ENCODE assay signal across 8 cellular contexts in the genomic region with DNA sequence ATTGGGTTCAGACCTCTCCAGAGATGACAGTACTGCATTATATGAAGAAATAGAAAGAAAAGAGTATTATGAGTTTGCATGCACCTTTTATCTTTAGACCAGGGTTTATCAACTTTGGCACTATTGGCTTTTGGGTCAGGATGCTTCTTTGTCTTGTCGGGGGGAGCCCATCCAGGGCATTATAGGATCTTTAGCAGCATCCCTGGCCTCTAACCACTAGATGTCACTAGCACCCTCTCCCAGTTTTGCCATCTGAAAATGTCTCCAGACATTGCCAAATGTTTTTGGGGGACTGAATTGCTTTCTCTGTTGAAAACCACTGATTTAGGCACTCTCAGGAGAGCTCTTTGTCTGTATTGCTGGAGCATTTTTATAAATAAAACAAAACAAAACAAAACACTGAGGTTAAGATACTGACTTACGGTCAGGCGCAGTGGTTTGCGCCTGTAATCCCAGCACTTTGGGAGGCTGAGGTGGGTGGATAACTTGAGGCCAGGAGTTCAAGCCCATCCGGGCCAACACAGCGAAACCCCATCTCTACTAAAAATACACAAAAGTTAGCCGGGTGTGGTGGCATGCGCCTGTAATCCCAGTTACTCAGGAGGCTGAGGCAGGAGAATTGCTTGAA. TPM values are rescaled to one million over a fixed set of nuclear protein-coding genes. Genes with fewer than 3 reads are reported as not detected.
DNase-seq lines count a peak whose midpoint lies in the region; ATAC-seq and TF ChIP-seq lines count a peak whose summit lies in the region.

No MANE protein-coding gene starts in this region.

- peak overlapping the region; percentile 68 to 92 (median 85) for H3K27ac Mint-ChIP-seq in CD4-positive, alpha-beta memory T cell

- 48 to 81% (median 77%) methylated on average over 8 of the region's 8 CpGs for WGBS in stomach, 5 donors

- H3K4me3 Mint-ChIP-seq in CD4-positive, alpha-beta memory T cell, result peak overlapping the region in 2 of 8 donors; percentile 18 to 59

- no peak overlapping the region for H3K27ac ChIP-seq in CD4-positive, alpha-beta memory T cell (ENCODE audit: low read depth, low read length)
- no peak overlapping the region for H3K27ac ChIP-seq in stomach

- intact Hi-C loops in CD4-positive, alpha-beta memory T cell (cut with micrococcal nuclease), result loop anchor here (1.0 to 2.0 kb wide), 3 partner anchors 23 to 361 kb away; partner anchors contain the start of genes CA5B and GRPR
- intact Hi-C loops in stomach (cut with DNase I; ENCODE audit: low total_unique reads), result no loop called here

- peak in 4 of 5 donors; percentile 44 to 56 (median 54) for DNase-seq in CD4-positive, alpha-beta memory T cell
- DNase-seq in GM13976 (ENCODE audit: low spot score), result peak; percentile 58
- DNase-seq in NCI-H2227 treated with DMSO at 0.1 percent for 48 hours (lab: John Stamatoyannopoulos, UW), result peak; percentile 27
- peak; percentile 9 for DNase-seq in amniotic epithelial cell (ENCODE audit: low read depth)
- DNase-seq in iPS-NIHi11 (ENCODE audit: low spot score), result peak; percentile 41
- DNase-seq in stomach, result no peak
- DNase-seq in DMS79 treated with DMSO at 0.1 percent for 48 hours (lab: John Stamatoyannopoulos, UW), result no peak

- in situ Hi-C loops in GM13976 (cut with MboI; ENCODE audit: low sequenced_read_pairs, unreplicated experiment), result loop anchor here (25.0 kb wide), 1 partner anchor 676 kb away; no protein-coding TSS in a partner anchor

- no peaks in the 10 kb centered on the region for H3K9me3 Mint-ChIP-seq in CD4-positive, alpha-beta memory T cell

- TF ChIP-seq CTCF in GM13976 (IDR thresholded peaks at IDR 0.05; ENCODE audit: borderline replicate concordance, control extremely low read depth, extremely low read depth, insufficient read depth, missing control alignments) (peak; percentile 62), stomach (IDR thresholded peaks at IDR 0.05) (peak in 4 of 7 experiments; percentile 36 to 59 (median 45))

- no peaks in the 10 kb centered on the region for H3K9me3 ChIP-seq in CD4-positive, alpha-beta memory T cell (ENCODE audit: control insufficient read depth in 1 of 2, low read length in 2 of 2)
- no peaks in the 10 kb centered on the region for H3K9me3 ChIP-seq in stomach

- no peak overlapping the region for H3K4me3 ChIP-seq in CD4-positive, alpha-beta memory T cell (ENCODE audit: low read length in 2 of 2)
- no peak overlapping the region for H3K4me3 ChIP-seq in stomach

- peaks cover 19 to 34% of the 10 kb centered on the region in 2 donors for H3K36me3 Mint-ChIP-seq in CD4-positive, alpha-beta memory T cell

- ATAC-seq in GM19452 (IDR thresholded peaks at IDR 0.05; ENCODE audit: unreplicated experiment), result no peak

- POLR2A ChIA-PET in CD4-positive, alpha-beta memory T cell (lab: Charles Lee; ENCODE audit: partially characterized antibody), result no interaction called here

- TF ChIP-seq EP300 in stomach (IDR thresholded peaks at IDR 0.05), result no peak

- H3K36me3 ChIP-seq in CD4-positive, alpha-beta memory T cell (ENCODE audit: insufficient read depth, low read length), result no peaks in the 10 kb centered on the region
- H3K36me3 ChIP-seq in stomach, result peaks cover 0 to 6% (median 0%) of the 10 kb centered on the region in 4 donors

- no peaks in the 10 kb centered on the region for H3K27me3 Mint-ChIP-seq in CD4-positive, alpha-beta memory T cell

- H3K4me1 Mint-ChIP-seq in CD4-positive, alpha-beta memory T cell, result peaks cover 26 to 76% (median 42%) of the 10 kb centered on the region in 4 donors

- CTCF ChIA-PET in CD4-positive, alpha-beta memory T cell (lab: Charles Lee; ENCODE audit: partially characterized antibody), result interaction anchor here (0.7 to 1.0 kb wide), 2 partner anchors 19 to 381 kb away, joined by 3 read pairs; no protein-coding TSS in a partner anchor

- H3K4me1 ChIP-seq in CD4-positive, alpha-beta memory T cell (ENCODE audit: insufficient read depth, low read length), result peaks cover 45% of the 10 kb centered on the region
- no peaks in the 10 kb centered on the region for H3K4me1 ChIP-seq in stomach

- TF ChIP-seq POLR2A in stomach (IDR thresholded peaks at IDR 0.05), result no peak

- no peaks in the 10 kb centered on the region for H3K27me3 ChIP-seq in CD4-positive, alpha-beta memory T cell (ENCODE audit: insufficient read depth, low read length)
- no peaks in the 10 kb centered on the region for H3K27me3 ChIP-seq in stomach

RNA-seq across cellular contexts. Expression of gene CA5B, which starts 23.6 kb away (rescaled TPM):
- 10 to 100 TPM; 45.7 to 54.5 TPM for total RNA-seq in CD4-positive, alpha-beta memory T cell
- 100 to 1,000 TPM in 1 of 2 donors, 10 to 100 TPM in 1; 89.2 to 164 TPM for polyA plus RNA-seq in CD4-positive, alpha-beta memory T cell
- total RNA-seq in stomach, result 100 to 1,000 TPM in 1 of 5 donors, 10 to 100 TPM in 3, not detected in 1; 17.6 to 102 (median 26.5) TPM
- 1 to 10 TPM; 1.2 to 1.7 (median 1.3) TPM for polyA plus RNA-seq in stomach

RNA-seq across cellular contexts. Expression of gene ZRSR2, which starts 28.6 kb away (rescaled TPM):
- total RNA-seq in CD4-positive, alpha-beta memory T cell, result 10 to 100 TPM; 30.1 to 30.7 TPM
- 10 to 100 TPM; 19.5 to 42.2 TPM for polyA plus RNA-seq in CD4-positive, alpha-beta memory T cell
- 10 to 100 TPM in 3 of 5 donors, 1 to 10 TPM in 2; 1.4 to 22.0 (median 10.3) TPM for total RNA-seq in stomach
- 10 to 100 TPM; 12.6 to 26.4 (median 15.5) TPM for polyA plus RNA-seq in stomach

Comparison
In these comparisons a context has a peak if more than half of its experiments do, and no peak if none do; other contexts are left out.
1. DNase-seq: peak in CD4-positive, alpha-beta memory T cell (4 of 5), GM13976 (single experiment), NCI-H2227 treated with DMSO at 0.1 percent for 48 hours (single experiment), amniotic epithelial cell (single experiment) and iPS-NIHi11 (single experiment); none in stomach (single experiment) and DMS79 treated with DMSO at 0.1 percent for 48 hours (single experiment).